ENCODE assay signal across 19 cellular contexts in the genomic region with DNA sequence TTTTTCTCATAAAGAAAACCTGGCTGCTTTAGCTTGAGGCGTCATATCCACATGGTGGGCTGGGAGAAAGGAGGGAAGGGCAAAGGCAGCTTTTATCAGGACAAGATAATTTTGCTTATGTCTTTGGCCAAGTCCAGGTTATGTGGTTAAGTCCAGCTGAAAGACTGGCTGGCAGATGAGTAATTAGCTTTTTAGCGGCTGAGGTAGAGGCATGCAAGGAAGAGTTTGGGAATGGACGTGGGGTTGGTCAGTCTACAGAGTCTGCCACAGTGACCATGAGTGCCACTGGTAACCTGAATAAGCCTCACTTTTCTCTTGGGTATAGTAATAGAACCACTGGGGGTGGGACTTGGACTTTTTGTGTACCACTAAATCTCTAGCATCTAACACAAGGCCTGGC. TPM values are rescaled to one million over a fixed set of nuclear protein-coding genes. Genes with fewer than 3 reads are reported as not detected.
A peak's percentile ranks its signal among the peaks of the same experiment; 100 is the strongest.
DNase-seq lines count a peak whose midpoint lies in the region; ATAC-seq and TF ChIP-seq lines count a peak whose summit lies in the region.
"Had no signal": no experiment of that assay in that cellular context is flagged by ENCODE, and none has a peak within 500 bp of the region (broad histone marks: within the 10 kb centered on the region; RNA-seq: fewer than 3 reads in every experiment).

No MANE protein-coding gene starts in this region.

- no peak for ATAC-seq in activated CD8-positive, alpha-beta T cell treated with anti-CD3 and anti-CD28 coated beads for 36 hours
- ATAC-seq in activated CD8-positive, alpha-beta T cell treated with anti-CD3 and anti-CD28 coated beads, Interleukin-2, amount 10 ng/mL, durations not matched to agents 7 days and 5 days = no peak
- no peak for ATAC-seq in esophagus mucosa
- ATAC-seq in HG03196 (IDR thresholded peaks at IDR 0.05; ENCODE audit: unreplicated experiment) = no peak
- ATAC-seq: GM12878 had no signal

- no peak overlapping the region for H3K4me3 Mint-ChIP-seq in activated CD8-positive, alpha-beta T cell treated with anti-CD3 and anti-CD28 coated beads for 36 hours
- no peak overlapping the region for H3K4me3 Mint-ChIP-seq in activated CD8-positive, alpha-beta T cell treated with anti-CD3 and anti-CD28 coated beads, Interleukin-2, amount 10 ng/mL, durations not matched to agents 7 days and 5 days
- H3K4me3 Mint-ChIP-seq: CD14-positive monocyte had no signal

- no peak for DNase-seq in activated CD8-positive, alpha-beta T cell treated with anti-CD3 and anti-CD28 coated beads for 36 hours
- no peak for DNase-seq in activated CD8-positive, alpha-beta T cell treated with anti-CD3 and anti-CD28 coated beads, Interleukin-2, amount 10 ng/mL, durations not matched to agents 7 days and 5 days
- DNase-seq in NCI-H226 = peak; percentile 37
- DNase-seq in fibroblast of villous mesenchyme (ENCODE audit: low read depth) = peak; percentile 59
- no peak for DNase-seq in superior temporal gyrus (ENCODE audit: extremely low spot score)
- no peak for DNase-seq in activated gamma-delta T cell (lab: John Stamatoyannopoulos, UW)
- DNase-seq: 8988T, Caco-2, KG1, MV-4-11, NCI-H1417, NCI-H187, NCI-H2107, NCI-H2227 treated with DMSO at 0.1 percent for 48 hours, NCI-H524 had no signal

- no peaks in the 10 kb centered on the region for H3K27me3 Mint-ChIP-seq in activated CD8-positive, alpha-beta T cell treated with anti-CD3 and anti-CD28 coated beads for 36 hours
- no peaks in the 10 kb centered on the region for H3K27me3 Mint-ChIP-seq in activated CD8-positive, alpha-beta T cell treated with anti-CD3 and anti-CD28 coated beads, Interleukin-2, amount 10 ng/mL, durations not matched to agents 7 days and 5 days (ENCODE audit: low read depth)

- no peaks in the 10 kb centered on the region for H3K9me3 Mint-ChIP-seq in activated CD8-positive, alpha-beta T cell treated with anti-CD3 and anti-CD28 coated beads for 36 hours
- no peaks in the 10 kb centered on the region for H3K9me3 Mint-ChIP-seq in activated CD8-positive, alpha-beta T cell treated with anti-CD3 and anti-CD28 coated beads, Interleukin-2, amount 10 ng/mL, durations not matched to agents 7 days and 5 days (ENCODE audit: insufficient read depth)

- intact Hi-C loops in activated CD8-positive, alpha-beta T cell treated with anti-CD3 and anti-CD28 coated beads for 36 hours (cut with micrococcal nuclease) = no loop called here

- POLR2A ChIA-PET in activated CD8-positive, alpha-beta T cell treated with anti-CD3 and anti-CD28 coated beads for 36 hours (lab: Charles Lee) = interaction anchor here (0.6 kb wide), 1 partner anchor 39 kb away, joined by 4 read pairs; no protein-coding TSS in a partner anchor
- POLR2A ChIA-PET in activated CD8-positive, alpha-beta T cell treated with anti-CD3 and anti-CD28 coated beads, Interleukin-2, amount 10 ng/mL, durations not matched to agents 7 days and 5 days (lab: Charles Lee) = interaction anchor here (0.5 kb wide), 1 partner anchor 9 kb away, joined by 3 read pairs; no protein-coding TSS in a partner anchor

- TF ChIP-seq CTCF in activated CD8-positive, alpha-beta T cell treated with anti-CD3 and anti-CD28 coated beads for 36 hours (IDR thresholded peaks at IDR 0.05) = no peak
- TF ChIP-seq CTCF in fibroblast of villous mesenchyme (IDR thresholded peaks at IDR 0.05; ENCODE audit: insufficient read depth, low read depth, low read length) = no peak

- H3K27ac Mint-ChIP-seq in activated CD8-positive, alpha-beta T cell treated with anti-CD3 and anti-CD28 coated beads for 36 hours = peak overlapping the region; percentile 18
- H3K27ac Mint-ChIP-seq in activated CD8-positive, alpha-beta T cell treated with anti-CD3 and anti-CD28 coated beads, Interleukin-2, amount 10 ng/mL, durations not matched to agents 7 days and 5 days = no peak overlapping the region

- peaks cover 6% of the 10 kb centered on the region for H3K36me3 Mint-ChIP-seq in activated CD8-positive, alpha-beta T cell treated with anti-CD3 and anti-CD28 coated beads for 36 hours (ENCODE audit: low read depth)
- peaks cover 16% of the 10 kb centered on the region for H3K36me3 Mint-ChIP-seq in activated CD8-positive, alpha-beta T cell treated with anti-CD3 and anti-CD28 coated beads, Interleukin-2, amount 10 ng/mL, durations not matched to agents 7 days and 5 days (ENCODE audit: low read depth)

- H3K4me3 ChIP-seq in fibroblast of villous mesenchyme (ENCODE audit: low read depth, low read length) = no peak overlapping the region
- H3K4me3 ChIP-seq: GM12878 had no signal

- peaks cover 78% of the 10 kb centered on the region for H3K4me1 Mint-ChIP-seq in activated CD8-positive, alpha-beta T cell treated with anti-CD3 and anti-CD28 coated beads for 36 hours (ENCODE audit: low read depth)
- peaks cover 53% of the 10 kb centered on the region for H3K4me1 Mint-ChIP-seq in activated CD8-positive, alpha-beta T cell treated with anti-CD3 and anti-CD28 coated beads, Interleukin-2, amount 10 ng/mL, durations not matched to agents 7 days and 5 days (ENCODE audit: low read depth)

- CTCF ChIA-PET in activated CD8-positive, alpha-beta T cell treated with anti-CD3 and anti-CD28 coated beads for 36 hours (lab: Charles Lee) = interaction anchor here (0.9 to 1.4 kb wide), 2 partner anchors 10 to 11 kb away, joined by 3 read pairs; no protein-coding TSS in a partner anchor
- CTCF ChIA-PET in activated CD8-positive, alpha-beta T cell treated with anti-CD3 and anti-CD28 coated beads, Interleukin-2, amount 10 ng/mL, durations not matched to agents 7 days and 5 days (lab: Charles Lee) = interaction anchor here (0.9 to 1.3 kb wide), 4 partner anchors 11 to 124 kb away, joined by 3 to 4 read pairs (median 4); no protein-coding TSS in a partner anchor

RNA-seq across cellular contexts. Expression of a gene that starts 39.8 kb away (rescaled TPM):
- total RNA-seq in activated CD8-positive, alpha-beta T cell treated with anti-CD3 and anti-CD28 coated beads for 36 hours = 10 to 100 TPM; 71.4 to 76.4 TPM
- 10 to 100 TPM; 61.5 to 63.2 TPM for total RNA-seq in activated CD8-positive, alpha-beta T cell treated with anti-CD3 and anti-CD28 coated beads, Interleukin-2, amount 10 ng/mL, durations not matched to agents 7 days and 5 days
- total RNA-seq in fibroblast of villous mesenchyme (183 and 366 TPM in 2 replicates), esophagus mucosa (29.9 TPM)

Comparison
In these comparisons a context has a peak if more than half of its experiments do, and no peak if none do; other contexts are left out.
1. DNase-seq: peak in NCI-H226 (single experiment) and fibroblast of villous mesenchyme (single experiment); none in activated CD8-positive, alpha-beta T cell treated with anti-CD3 and anti-CD28 coated beads for 36 hours (single experiment), activated CD8-positive, alpha-beta T cell treated with anti-CD3 and anti-CD28 coated beads, Interleukin-2, amount 10 ng/mL, durations not matched to agents 7 days and 5 days (single experiment), superior temporal gyrus (single experiment) and activated gamma-delta T cell (single experiment).